Comparison of ENCODE assay signal across 14 cellular contexts in genomic region chr20:21862958-21863357, GRCh38.
DNase-seq lines count a peak whose midpoint lies in the region; ATAC-seq and TF ChIP-seq lines count a peak whose summit lies in the region.
"Had no signal": no experiment of that assay in that cellular context is flagged by ENCODE, and none has a peak within 500 bp of the region (broad histone marks: within the 10 kb centered on the region; RNA-seq: fewer than 3 reads in every experiment).

No MANE protein-coding gene starts in this region.

- no peak overlapping the region for H3K4me3 ChIP-seq in GM23338
- no peak overlapping the region for H3K4me3 ChIP-seq in mesendoderm (ENCODE audit: low read length)
- H3K4me3 ChIP-seq in Caco-2 (ENCODE audit: low read depth, low read length): no peak overlapping the region
- H3K4me3 ChIP-seq: BLaER1 had no signal

- peaks cover 35% of the 10 kb centered on the region for H3K27me3 ChIP-seq in GM23338 (ENCODE audit: insufficient read depth)
- no peaks in the 10 kb centered on the region for H3K27me3 ChIP-seq in mesendoderm (ENCODE audit: insufficient read depth, low read length, poor library complexity)
- H3K27me3 ChIP-seq in Caco-2 (replicated peaks; ENCODE audit: control insufficient read depth, insufficient read depth, low read length): no peaks in the 10 kb centered on the region
- H3K27me3 ChIP-seq: BLaER1 had no signal

- H3K4me1 Mint-ChIP-seq in GM23338 (peaks cover 14% of the 10 kb centered on the region), WTC11 (peaks cover 13% of the 10 kb centered on the region), Caco-2 (ENCODE audit: low read depth, unreplicated experiment) (no peaks in the 10 kb centered on the region)
- H3K4me1 Mint-ChIP-seq: CD14-positive monocyte; CD4-positive, alpha-beta memory T cell had no signal

- no peak overlapping the region for H3K9ac ChIP-seq in mesendoderm (ENCODE audit: low read length)
- H3K9ac ChIP-seq: BLaER1, KMS-11 had no signal

- DNase-seq in GM23338 (ENCODE audit: low spot score) (no peak), WTC11 (ENCODE audit: low spot score) (no peak), mesendoderm (no peak), sciatic nerve (ENCODE audit: low spot score) (no peak), COLO668 (lab: John Stamatoyannopoulos, UW; ENCODE audit: unreplicated experiment) (no peak), cerebellar cortex (ENCODE audit: low spot score) (no peak), Caco-2 (no peak), DMS 273 treated with DMSO at 0.1 percent for 48 hours (lab: John Stamatoyannopoulos, UW) (no peak)
- DNase-seq: 8988T; CD4-positive, alpha-beta memory T cell had no signal

- H3K23ac ChIP-seq in mesendoderm (ENCODE audit: low read length): peak overlapping the region; percentile 80

- H3K4me3 Mint-ChIP-seq in GM23338 (no peak overlapping the region), WTC11 (no peak overlapping the region), Caco-2 (ENCODE audit: unreplicated experiment) (no peak overlapping the region)
- H3K4me3 Mint-ChIP-seq: CD14-positive monocyte; CD4-positive, alpha-beta memory T cell had no signal

- no peak overlapping the region for H2BK15ac ChIP-seq in mesendoderm (replicated peaks; ENCODE audit: low read depth)

- H3K9me3 Mint-ChIP-seq in GM23338 (peaks cover 6% of the 10 kb centered on the region; the same call in 1 of the 3 replicates), WTC11 (peaks cover 19% of the 10 kb centered on the region), Caco-2 (ENCODE audit: unreplicated experiment) (no peaks in the 10 kb centered on the region)

- H3K36me3 ChIP-seq in GM23338 (ENCODE audit: insufficient read depth) (no peaks in the 10 kb centered on the region), mesendoderm (ENCODE audit: control insufficient read depth, insufficient read depth, low read length) (no peaks in the 10 kb centered on the region), Caco-2 (ENCODE audit: control insufficient read depth, insufficient read depth, low read length) (no peaks in the 10 kb centered on the region)
- H3K36me3 ChIP-seq: BLaER1 had no signal

- peak overlapping the region; percentile 95 for H2AFZ ChIP-seq in GM23338

- no peaks in the 10 kb centered on the region for H3K9me3 ChIP-seq in Caco-2
- H3K9me3 ChIP-seq: BLaER1 had no signal

- H3K79me2 ChIP-seq in GM23338 (replicated peaks; ENCODE audit: insufficient read depth) (no peaks in the 10 kb centered on the region), mesendoderm (ENCODE audit: control insufficient read depth, insufficient read depth, low read length) (no peaks in the 10 kb centered on the region)

- WGBS in mesendoderm (ENCODE audit: extremely low coverage, insufficient coverage, low lambda C conversion rate): no CpG with 5 or more reads among the region's 10 CpGs

- H4K5ac ChIP-seq in mesendoderm (ENCODE audit: low read length): no peak overlapping the region

- H3K18ac ChIP-seq in mesendoderm (ENCODE audit: low read length): no peak overlapping the region

- H3K27ac ChIP-seq in GM23338 (ENCODE audit: low read depth): no peak overlapping the region
- no peak overlapping the region for H3K27ac ChIP-seq in mesendoderm (ENCODE audit: low read depth, low read length)
- H3K27ac ChIP-seq: BLaER1, KMS-11 had no signal

- H4K20me1 ChIP-seq in GM23338 (replicated peaks; ENCODE audit: insufficient read depth): no peaks in the 10 kb centered on the region; the same call in 1 of the 2 replicates
- H4K20me1 ChIP-seq: BLaER1 had no signal

- intact Hi-C loops in sciatic nerve (cut with DNase I): no loop called here
- intact Hi-C loops in Caco-2 (cut with micrococcal nuclease; ENCODE audit: unreplicated experiment): no loop called here

- H4K8ac ChIP-seq in mesendoderm (ENCODE audit: low read depth, low read length): no peak overlapping the region

- H2BK120ac ChIP-seq in mesendoderm (ENCODE audit: low read depth, low read length): no peak overlapping the region

- H3K4me2 ChIP-seq in GM23338 (peak overlapping the region; percentile 60; the same call in 1 of the 2 replicates), mesendoderm (ENCODE audit: low read length) (peak overlapping the region; percentile 9)
- H3K4me2 ChIP-seq: BLaER1, KMS-11 had no signal

- H3K9me2 ChIP-seq in GM23338 (ENCODE audit: insufficient read depth): 0 out of 2 replicates have a peak, but pooled peaks cover 4% of the 10 kb centered on the region

- H3K27ac Mint-ChIP-seq in GM23338: no peak overlapping the region; the same call in 1 of the 2 replicates
- 0 out of 2 replicates have a peak overlapping the region, but pooled peaks have one; percentile 66 for H3K27ac Mint-ChIP-seq in WTC11
- H3K27ac Mint-ChIP-seq in Caco-2 (ENCODE audit: unreplicated experiment): no peak overlapping the region
- H3K27ac Mint-ChIP-seq: CD14-positive monocyte; CD4-positive, alpha-beta memory T cell had no signal

- no peak for TF ChIP-seq CTCF in GM23338 (conservative IDR thresholded peaks at IDR 0.05; ENCODE audit: low read depth in 2 of 2)
- no peak for TF ChIP-seq CTCF in WTC11 (IDR thresholded peaks at IDR 0.05)
- no peak for TF ChIP-seq CTCF in Caco-2 (IDR thresholded peaks at IDR 0.05; ENCODE audit: insufficient read depth in 1 of 2, low read depth in 1 of 2, low read length in 1 of 2, severe bottlenecking in 1 of 2, unreplicated experiment in 1 of 2)

- H3F3A ChIP-seq in GM23338 (replicated peaks; ENCODE audit: low read depth): no peaks in the 10 kb centered on the region

- CTCF ChIA-PET in WTC11 (lab: Charles Lee) (interaction anchor here (0.8 to 2.0 kb wide), 3 partner anchors 54 to 441 kb away, joined by 3 to 10 read pairs (median 3); no protein-coding TSS in a partner anchor), Caco-2 (lab: Charles Lee) (no interaction called here)

- POLR2A ChIA-PET in WTC11 (lab: Charles Lee): no interaction called here
- POLR2A ChIA-PET in Caco-2 (lab: Charles Lee): no interaction called here

- H3K4ac ChIP-seq in mesendoderm (ENCODE audit: low read depth, low read length): no peak overlapping the region

- ATAC-seq in GM23338 (no peak), WTC11 (no peak), sciatic nerve (peak; percentile 51)
- ATAC-seq: HCT116 had no signal

- peak overlapping the region; percentile 82 for H3K56ac ChIP-seq in mesendoderm (ENCODE audit: low read length)

- H2BK5ac ChIP-seq in mesendoderm (ENCODE audit: low read length): peak overlapping the region; percentile 78

- no TSS peak for BruUV-seq in Caco-2 (replicated peaks; lab: Mats Ljungman, UMichigan)

- H3K36me3 Mint-ChIP-seq in GM23338 (ENCODE audit: low read depth) (no peaks in the 10 kb centered on the region), WTC11 (peaks cover 4% of the 10 kb centered on the region; the same call in 1 of the 2 replicates), Caco-2 (ENCODE audit: insufficient read depth, unreplicated experiment) (no peaks in the 10 kb centered on the region)
- H3K36me3 Mint-ChIP-seq: CD14-positive monocyte; CD4-positive, alpha-beta memory T cell had no signal

- H3K27me3 Mint-ChIP-seq in GM23338 (ENCODE audit: insufficient read depth, low read depth, poor library complexity) (peaks cover 12% of the 10 kb centered on the region), WTC11 (ENCODE audit: low read depth) (peaks cover 38% of the 10 kb centered on the region), Caco-2 (ENCODE audit: insufficient read depth, unreplicated experiment) (peaks cover 2% of the 10 kb centered on the region)
- H3K27me3 Mint-ChIP-seq: CD4-positive, alpha-beta memory T cell had no signal

- H3K79me1 ChIP-seq in mesendoderm (ENCODE audit: low read length): no peaks in the 10 kb centered on the region

- H3K4me1 ChIP-seq in GM23338 (ENCODE audit: insufficient read depth) (no peaks in the 10 kb centered on the region; the same call in 1 of the 2 replicates), mesendoderm (ENCODE audit: control insufficient read depth, low read depth, low read length) (peaks cover 9% of the 10 kb centered on the region), Caco-2 (no peaks in the 10 kb centered on the region)
- H3K4me1 ChIP-seq: BLaER1 had no signal

- H2AK5ac ChIP-seq in mesendoderm (ENCODE audit: low read length): peak overlapping the region; percentile 85

TF ChIP-seq in GM23338, 12 proteins besides CTCF, POLR2A, EP300 and RAD21 (continues in another document):
- TF ChIP-seq ETS1 (IDR thresholded peaks at IDR 0.05) (no peak), CREB1 (CRISPR knock-in tag; IDR thresholded peaks at IDR 0.05; ENCODE audit: low read depth) (no peak), STAT1 (IDR thresholded peaks at IDR 0.05; ENCODE audit: unreplicated experiment) (no peak), ZNF331 (CRISPR knock-in tag; IDR thresholded peaks at IDR 0.05; ENCODE audit: low read depth) (no peak)

TF ChIP-seq in WTC11, 78 proteins besides CTCF, POLR2A, EP300 and RAD21:
- TF ChIP-seq, protein P1, sequence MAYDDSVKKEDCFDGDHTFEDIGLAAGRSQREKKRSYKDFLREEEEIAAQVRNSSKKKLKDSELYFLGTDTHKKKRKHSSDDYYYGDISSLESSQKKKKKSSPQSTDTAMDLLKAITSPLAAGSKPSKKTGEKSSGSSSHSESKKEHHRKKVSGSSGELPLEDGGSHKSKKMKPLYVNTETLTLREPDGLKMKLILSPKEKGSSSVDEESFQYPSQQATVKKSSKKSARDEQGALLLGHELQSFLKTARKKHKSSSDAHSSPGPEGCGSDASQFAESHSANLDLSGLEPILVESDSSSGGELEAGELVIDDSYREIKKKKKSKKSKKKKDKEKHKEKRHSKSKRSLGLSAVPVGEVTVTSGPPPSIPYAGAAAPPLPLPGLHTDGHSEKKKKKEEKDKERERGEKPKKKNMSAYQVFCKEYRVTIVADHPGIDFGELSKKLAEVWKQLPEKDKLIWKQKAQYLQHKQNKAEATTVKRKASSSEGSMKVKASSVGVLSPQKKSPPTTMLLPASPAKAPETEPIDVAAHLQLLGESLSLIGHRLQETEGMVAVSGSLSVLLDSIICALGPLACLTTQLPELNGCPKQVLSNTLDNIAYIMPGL (CRISPR knock-in tag; IDR thresholded peaks at IDR 0.05): no peak
- TF ChIP-seq ZNF219 (CRISPR knock-in tag; IDR thresholded peaks at IDR 0.05; ENCODE audit: borderline replicate concordance): no peak
TF ChIP-seq in WTC11: peak in this region for 0.
